In the genomic region with DNA sequence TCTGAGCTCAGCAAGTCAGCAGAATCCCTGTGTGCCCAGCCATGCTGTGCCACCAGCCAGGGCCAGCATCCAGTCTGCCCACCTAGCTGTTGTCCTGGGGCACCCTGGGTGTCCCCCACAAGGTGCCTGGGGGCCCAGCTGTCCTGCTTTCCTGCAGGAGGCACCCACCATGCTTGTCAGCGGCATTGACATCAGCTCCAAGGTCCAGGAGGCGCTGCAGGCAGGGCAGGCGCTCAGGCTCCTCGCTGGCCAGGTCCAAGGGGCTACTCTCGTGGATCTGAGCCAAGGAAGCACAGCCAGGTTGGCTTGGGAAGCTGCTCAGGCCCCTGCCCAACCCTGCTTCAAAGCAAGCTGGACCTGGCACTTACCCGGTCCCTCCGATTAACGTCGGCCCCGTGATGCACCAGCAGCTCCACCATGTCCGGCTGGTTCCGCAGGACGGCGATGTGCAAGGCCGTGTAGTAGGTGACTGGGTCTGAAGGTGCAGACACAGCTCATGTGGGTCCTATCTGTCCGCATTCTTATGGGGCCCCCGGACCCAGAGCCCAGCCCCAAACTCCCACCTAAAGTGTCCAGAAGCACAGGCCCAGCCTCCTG, we compare ENCODE assay signal across 28 cellular contexts. TPM values are rescaled to one million over a fixed set of nuclear protein-coding genes. Genes with fewer than 3 reads are reported as not detected.
DNase-seq lines count a peak whose midpoint lies in the region; ATAC-seq, FAIRE-seq and TF ChIP-seq lines count a peak whose summit lies in the region.
"Had no signal": no experiment of that assay in that cellular context is flagged by ENCODE, and none has a peak within 500 bp of the region (broad histone marks: within the 10 kb centered on the region; RNA-seq: fewer than 3 reads in every experiment).

No MANE protein-coding gene starts in this region.

- no peak overlapping the region for H3K4me3 Mint-ChIP-seq in dendritic cell treated with granulocyte-macrophage colony-stimulating factor and Interleukin-4, amounts not matched to agents 40 ng/mL and 50 ng/mL, for 4 days

- peak overlapping the region; percentile 22 for H3K27ac Mint-ChIP-seq in dendritic cell treated with granulocyte-macrophage colony-stimulating factor and Interleukin-4, amounts not matched to agents 40 ng/mL and 50 ng/mL, for 4 days
- H3K27ac Mint-ChIP-seq: neural progenitor cell had no signal

- H3K27ac ChIP-seq in HEK293 (ENCODE audit: extremely low read depth, low read depth, low read length), result peak overlapping the region; percentile 70
- H3K27ac ChIP-seq in pancreas, result peak overlapping the region in 3 of 4 donors; percentile 53 to 64 (median 60)
- H3K27ac ChIP-seq: colonic mucosa, left lung, neural progenitor cell, PC-9, transverse colon had no signal

- no peaks in the 10 kb centered on the region for H3K9me3 Mint-ChIP-seq in dendritic cell treated with granulocyte-macrophage colony-stimulating factor and Interleukin-4, amounts not matched to agents 40 ng/mL and 50 ng/mL, for 4 days
- H3K9me3 Mint-ChIP-seq: activated naive CD4-positive, alpha-beta T cell treated with anti-CD3 and anti-CD28 coated beads for 36 hours; effector memory CD8-positive, alpha-beta T cell; H9; neural progenitor cell had no signal

- intact Hi-C loops in dendritic cell treated with granulocyte-macrophage colony-stimulating factor and Interleukin-4, amounts not matched to agents 40 ng/mL and 50 ng/mL, for 4 days (cut with micrococcal nuclease), result no loop called here
- intact Hi-C loops in pancreas (cut with DNase I), result no loop called here

- H3K9me3 ChIP-seq in BE2C (no peaks in the 10 kb centered on the region), HEK293 (ENCODE audit: control insufficient read depth, insufficient read depth, low read depth, low read length) (no peaks in the 10 kb centered on the region), pancreas (no peaks in the 10 kb centered on the region)
- H3K9me3 ChIP-seq: colonic mucosa, left lung, transverse colon had no signal

- peaks cover 65% of the 10 kb centered on the region for H3K4me1 Mint-ChIP-seq in dendritic cell treated with granulocyte-macrophage colony-stimulating factor and Interleukin-4, amounts not matched to agents 40 ng/mL and 50 ng/mL, for 4 days (ENCODE audit: low read depth)

- DNase-seq in BE2C (no peak), pancreas (peak in 2 of 6 donors; percentile 15 to 71), NOMO-1 treated with DMSO at 0.1 percent for 48 hours (lab: John Stamatoyannopoulos, UW; ENCODE audit: unreplicated experiment) (no peak)
- DNase-seq: activated CD4-positive, alpha-beta T cell treated with anti-CD3 and anti-CD28 coated beads, Interleukin-2, amount 50 U/mL, for 48 hours; activated CD8-positive, alpha-beta memory T cell treated with anti-CD3 and anti-CD28 coated beads, Interleukin-2, amount 50 U/mL, for 4 hours; activated naive CD4-positive, alpha-beta T cell treated with anti-CD3 and anti-CD28 coated beads for 36 hours; colonic mucosa; effector memory CD8-positive, alpha-beta T cell; H9; Kasumi-1; mesendoderm; MV-4-11; NCI-H526 treated with DMSO at 0.1 percent for 48 hours; NK-92 treated with Interleukin-12 subunit alpha and Interleukin-12 subunit beta, amount 100 ng/mL, for 24 hours; PC-9; T-helper 2 cell; transverse colon had no signal

- CTCF ChIA-PET in HEK293 (lab: Yijun Ruan, JAX), result interaction anchor here (0.6 to 3.2 kb wide), 16 partner anchors 9 to 527 kb away, joined by 3 to 28 read pairs (median 8); partner anchors contain the start of genes C9orf50 and NTMT1

- H3K36me3 ChIP-seq in BE2C (peaks cover 45% of the 10 kb centered on the region), HEK293 (ENCODE audit: control insufficient read depth in 2 of 2, insufficient read depth in 1 of 2, low read length in 2 of 2) (peaks cover 4 to 54% of the 10 kb centered on the region in 2 experiments; a peak in 2 of 3 replicates), pancreas (peaks cover 7 to 50% (median 33%) of the 10 kb centered on the region in 3 donors)
- H3K36me3 ChIP-seq: neural progenitor cell had no signal

- no peaks in the 10 kb centered on the region for H3K27me3 ChIP-seq in BE2C
- H3K27me3 ChIP-seq in pancreas, result no peaks in the 10 kb centered on the region
- H3K27me3 ChIP-seq: colonic mucosa, left lung, neural progenitor cell, transverse colon had no signal

- TF ChIP-seq CTCF in BE2C (IDR thresholded peaks at IDR 0.05; ENCODE audit: low read depth, low read length) (no peak), HEK293 (tag by site-specific recombination; IDR thresholded peaks at IDR 0.05) (no peak), pancreas (IDR thresholded peaks at IDR 0.05) (no peak)

- H3K4me3 ChIP-seq in BE2C (ENCODE audit: low read depth, low read length) (peak overlapping the region; percentile 97), HEK293 (ENCODE audit: low read depth, low read length) (no peak overlapping the region), pancreas (no peak overlapping the region)
- H3K4me3 ChIP-seq: colonic mucosa, left lung, neural progenitor cell, PC-9, transverse colon had no signal

- 79 to 81% methylated on average over 17 of the region's 17 CpGs for WGBS in pancreas, 2 donors

- POLR2A ChIA-PET in HEK293 (lab: Yijun Ruan, JAX), result interaction anchor here (1.1 to 5.5 kb wide), 7 partner anchors 9 to 461 kb away, joined by 3 to 57 read pairs (median 5); partner anchors contain the start of genes IER5L and NTMT1

- no peak for FAIRE-seq in pancreas (lab: Jason Lieb, UNC)
- FAIRE-seq: GM19239 had no signal

- H3K36me3 Mint-ChIP-seq in dendritic cell treated with granulocyte-macrophage colony-stimulating factor and Interleukin-4, amounts not matched to agents 40 ng/mL and 50 ng/mL, for 4 days (ENCODE audit: low read depth), result peaks cover 67% of the 10 kb centered on the region

- H3K27me3 Mint-ChIP-seq in dendritic cell treated with granulocyte-macrophage colony-stimulating factor and Interleukin-4, amounts not matched to agents 40 ng/mL and 50 ng/mL, for 4 days, result no peaks in the 10 kb centered on the region
- H3K27me3 Mint-ChIP-seq: effector memory CD8-positive, alpha-beta T cell had no signal

- H3K4me1 ChIP-seq in BE2C (peaks cover 10% of the 10 kb centered on the region), HEK293 (ENCODE audit: control insufficient read depth, insufficient read depth, low read length) (peaks cover 11% of the 10 kb centered on the region), pancreas (peaks cover 16 to 22% (median 17%) of the 10 kb centered on the region in 3 donors)

- ATAC-seq in pancreas, result no peak
- no peak for ATAC-seq in HG02798 (IDR thresholded peaks at IDR 0.05; ENCODE audit: poor library complexity, unreplicated experiment)
- ATAC-seq in GM21737 (IDR thresholded peaks at IDR 0.05; ENCODE audit: unreplicated experiment), result no peak
- ATAC-seq: effector memory CD8-positive, alpha-beta T cell; left lung; Right ventricle myocardium inferior; sciatic nerve had no signal

TF ChIP-seq in HEK293, 187 proteins besides CTCF, POLR2A, EP300 and RAD21:
- TF ChIP-seq ZIC2 (tag by site-specific recombination; IDR thresholded peaks at IDR 0.05), result 0 out of 2 replicates have a peak, but pooled peaks have one; percentile 22
- TF ChIP-seq, protein P1, sequence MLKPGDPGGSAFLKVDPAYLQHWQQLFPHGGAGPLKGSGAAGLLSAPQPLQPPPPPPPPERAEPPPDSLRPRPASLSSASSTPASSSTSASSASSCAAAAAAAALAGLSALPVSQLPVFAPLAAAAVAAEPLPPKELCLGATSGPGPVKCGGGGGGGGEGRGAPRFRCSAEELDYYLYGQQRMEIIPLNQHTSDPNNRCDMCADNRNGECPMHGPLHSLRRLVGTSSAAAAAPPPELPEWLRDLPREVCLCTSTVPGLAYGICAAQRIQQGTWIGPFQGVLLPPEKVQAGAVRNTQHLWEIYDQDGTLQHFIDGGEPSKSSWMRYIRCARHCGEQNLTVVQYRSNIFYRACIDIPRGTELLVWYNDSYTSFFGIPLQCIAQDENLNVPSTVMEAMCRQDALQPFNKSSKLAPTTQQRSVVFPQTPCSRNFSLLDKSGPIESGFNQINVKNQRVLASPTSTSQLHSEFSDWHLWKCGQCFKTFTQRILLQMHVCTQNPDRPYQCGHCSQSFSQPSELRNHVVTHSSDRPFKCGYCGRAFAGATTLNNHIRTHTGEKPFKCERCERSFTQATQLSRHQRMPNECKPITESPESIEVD (tag by site-specific recombination; IDR thresholded peaks at IDR 0.05), result no peak

RNA-seq across cellular contexts. Expression of gene ASB6, which starts 2.8 kb away (rescaled TPM):
- polyA plus RNA-seq in BE2C (2012; ENCODE audit: insufficient read depth, insufficient read length, low read depth), result 87.7 TPM
- total RNA-seq in pancreas, result 10 to 100 TPM in 1 of 6 donors, 1 to 10 TPM in 5; 6.3 to 13.1 (median 8.3) TPM
- 10 to 100 TPM; 21.2 to 23.7 TPM for polyA plus RNA-seq in pancreas

RNA-seq across cellular contexts. Expression of gene NTMT1, which starts 13.2 kb away (rescaled TPM):
- polyA plus RNA-seq in BE2C (2012; ENCODE audit: insufficient read depth, insufficient read length, low read depth), result 227 TPM
- total RNA-seq in pancreas, result 10 to 100 TPM; 11.3 to 19.4 (median 15.4) TPM
- 10 to 100 TPM; 19.5 to 29.0 TPM for polyA plus RNA-seq in pancreas

RNA-seq across cellular contexts. Expression of gene C9orf50, which starts 18.2 kb away (rescaled TPM):
- polyA plus RNA-seq in BE2C (2012; ENCODE audit: insufficient read depth, insufficient read length, low read depth), result not detected
- total RNA-seq in pancreas, result not detected
- not detected for polyA plus RNA-seq in pancreas
- total RNA-seq: activated naive CD4-positive, alpha-beta T cell treated with anti-CD3 and anti-CD28 coated beads for 36 hours; colonic mucosa; H9; left lung; PC-9; posterior vena cava; Right ventricle myocardium inferior; subcutaneous adipose tissue; transverse colon had no signal

RNA-seq across cellular contexts. Expression of gene PRRX2, which starts 26.3 kb away (rescaled TPM):
- polyA plus RNA-seq in BE2C (2012; ENCODE audit: insufficient read depth, insufficient read length, low read depth), result not detected
- 1 to 10 TPM in 1 of 6 donors, under 1 TPM in 4, not detected in 1; 0.16 to 2.0 (median 0.38) TPM for total RNA-seq in pancreas
- polyA plus RNA-seq in pancreas, result 1 to 10 TPM; 1.2 to 1.9 TPM
